Comparison of ENCODE assay signal across 8 cellular contexts in genomic region chr17:21213491-21214014, GRCh38. TPM values are rescaled to one million over a fixed set of nuclear protein-coding genes. Genes with fewer than 3 reads are reported as not detected.
A peak's percentile ranks its signal among the peaks of the same experiment; 100 is the strongest.
DNase-seq lines count a peak whose midpoint lies in the region; ATAC-seq and TF ChIP-seq lines count a peak whose summit lies in the region.

No MANE protein-coding gene starts in this region.

- no peaks in the 10 kb centered on the region for H3K27me3 ChIP-seq in GM06990 (replicated peaks; ENCODE audit: control insufficient read depth, insufficient read depth, low read length)

- H3K4me3 ChIP-seq in GM06990 (replicated peaks; ENCODE audit: low read depth, low read length): peak overlapping the region; percentile 93

- ATAC-seq in GM21526 (IDR thresholded peaks at IDR 0.05; ENCODE audit: low FRiP score, unreplicated experiment): peak; percentile 11
- peak; percentile 7 to 18 for ATAC-seq in activated T-cell treated with anti-CD3 and anti-CD28 coated beads, Interleukin-2, amount 50 U/mL, for 4 hours
- ATAC-seq in Right ventricle myocardium inferior: peak; percentile 8

- H3K36me3 ChIP-seq in GM06990 (ENCODE audit: control insufficient read depth, insufficient read depth, low read length): peaks cover 18% of the 10 kb centered on the region

- no peaks in the 10 kb centered on the region for H3K27me3 Mint-ChIP-seq in activated T-cell treated with anti-CD3 and anti-CD28 coated beads, Interleukin-2, amount 50 U/mL, for 4 hours (ENCODE audit: low read depth)

- intact Hi-C loops in Right ventricle myocardium inferior (cut with DNase I): loop anchor here (2.0 to 5.0 kb wide), 4 partner anchors 39 to 171 kb away; partner anchors contain the start of genes DHRS7B, NATD1 and USP22

- H3K9me3 Mint-ChIP-seq in activated T-cell treated with anti-CD3 and anti-CD28 coated beads, Interleukin-2, amount 50 U/mL, for 4 hours: no peaks in the 10 kb centered on the region

- H3K36me3 Mint-ChIP-seq in activated T-cell treated with anti-CD3 and anti-CD28 coated beads, Interleukin-2, amount 50 U/mL, for 4 hours (ENCODE audit: insufficient read depth): peaks cover 1% of the 10 kb centered on the region

- peak overlapping the region; percentile 94 for H3K4me3 Mint-ChIP-seq in activated T-cell treated with anti-CD3 and anti-CD28 coated beads, Interleukin-2, amount 50 U/mL, for 4 hours

- TF ChIP-seq CTCF in GM06990 (IDR thresholded peaks at IDR 0.05; ENCODE audit: insufficient read depth, low read length, poor library complexity, severe bottlenecking): no peak

- peaks cover 62% of the 10 kb centered on the region for H3K4me1 Mint-ChIP-seq in activated T-cell treated with anti-CD3 and anti-CD28 coated beads, Interleukin-2, amount 50 U/mL, for 4 hours (ENCODE audit: low read depth)

- no peak for DNase-seq in GM06990 (ENCODE audit: extremely low read depth, insufficient read length)
- peak; percentile 10 for DNase-seq in HT1080 (ENCODE audit: low read depth)
- DNase-seq in activated T-cell treated with anti-CD3 and anti-CD28 coated beads, Interleukin-2, amount 50 U/mL, for 4 hours: peak; percentile 14
- no peak for DNase-seq in Right ventricle myocardium inferior (ENCODE audit: missing footprints)
- peak; percentile 5 for DNase-seq in pons (ENCODE audit: low spot score)
- no peak for DNase-seq in GOT3 (lab: John Stamatoyannopoulos, UW)
- no peak for DNase-seq in GF-D8 (lab: John Stamatoyannopoulos, UW)

RNA-seq across cellular contexts. Expression of gene TMEM11, which starts 0.4 kb away (rescaled TPM):
- total RNA-seq in HT1080 (2014; rRNA removed; shearing (Covaris generic)): 38.3 and 52.3 TPM in 2 replicates
- polyA plus RNA-seq in HT1080 (2015; cell fraction: cytosol; rRNA removed): 31.3 and 35.4 TPM in 2 replicates
- 16.4 and 16.8 TPM in 2 replicates for polyA plus RNA-seq in HT1080 (2015; cell fraction: nucleus; rRNA removed)
- total RNA-seq in activated T-cell treated with anti-CD3 and anti-CD28 coated beads, Interleukin-2, amount 50 U/mL, for 4 hours: 10 to 100 TPM; 35.7 to 39.8 (median 35.7) TPM
- 35.3 TPM for total RNA-seq in Right ventricle myocardium inferior

RNA-seq across cellular contexts. Expression of gene NATD1, which starts 39.7 kb away (rescaled TPM):
- 0.47 and 0.88 TPM in 2 replicates for total RNA-seq in HT1080 (2014; rRNA removed; shearing (Covaris generic))
- 2.5 and 3.5 TPM in 2 replicates for polyA plus RNA-seq in HT1080 (2015; cell fraction: cytosol; rRNA removed)
- polyA plus RNA-seq in HT1080 (2015; cell fraction: nucleus; rRNA removed): 2.9 and 3.1 TPM in 2 replicates
- under 1 TPM; 0.73 to 0.98 (median 0.90) TPM for total RNA-seq in activated T-cell treated with anti-CD3 and anti-CD28 coated beads, Interleukin-2, amount 50 U/mL, for 4 hours
- total RNA-seq in Right ventricle myocardium inferior: 21.4 TPM

Comparison
In these comparisons a context has a peak if more than half of its experiments do, and no peak if none do; other contexts are left out.
1. DNase-seq: peak in HT1080 (single experiment), activated T-cell treated with anti-CD3 and anti-CD28 coated beads, Interleukin-2, amount 50 U/mL, for 4 hours (single experiment) and pons (single experiment); none in GM06990 (single experiment), Right ventricle myocardium inferior (single experiment), GOT3 (single experiment) and GF-D8 (single experiment).
2. RNA of gene NATD1, which starts 39.7 kb away (total RNA-seq): 21.4 TPM in Right ventricle myocardium inferior (single experiment); 0.73 to 0.98 TPM in activated T-cell treated with anti-CD3 and anti-CD28 coated beads, Interleukin-2, amount 50 U/mL, for 4 hours and 0.47 to 0.88 TPM in HT1080; every median in the first group is over 10 times any median in the second.
3. Peak in every context shown above with its lines, with median percentiles within 50 percentile points of each other: ATAC-seq.